Comparison of ENCODE assay signal across 9 cellular contexts in the genomic region with DNA sequence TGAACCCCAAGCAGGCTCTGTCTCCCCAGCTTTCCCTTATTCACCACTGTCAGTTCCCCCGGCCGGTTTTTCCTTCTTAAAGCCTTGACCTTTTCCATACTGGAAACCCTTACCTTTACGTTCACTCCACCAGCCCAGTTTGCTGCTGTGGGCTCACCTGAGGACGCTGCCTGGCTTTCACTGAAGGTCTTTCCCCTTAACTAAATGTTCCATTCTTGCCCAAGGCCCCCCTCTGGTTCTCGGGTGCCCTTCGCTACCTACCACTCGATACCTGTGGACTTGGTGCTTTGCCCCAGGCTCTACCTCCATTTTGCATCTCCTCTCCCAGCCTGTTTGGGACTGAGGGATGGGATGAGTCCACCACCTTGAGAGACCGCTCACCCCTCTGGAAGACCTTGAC. TPM values are rescaled to one million over a fixed set of nuclear protein-coding genes. Genes with fewer than 3 reads are reported as not detected.
DNase-seq lines count a peak whose midpoint lies in the region; ATAC-seq, FAIRE-seq and TF ChIP-seq lines count a peak whose summit lies in the region.
"Had no signal": no experiment of that assay in that cellular context is flagged by ENCODE, and none has a peak within 500 bp of the region (broad histone marks: within the 10 kb centered on the region; RNA-seq: fewer than 3 reads in every experiment).

No MANE protein-coding gene starts in this region.

- peak overlapping the region; percentile 94 to 95 for H3K27ac ChIP-seq in lung (ENCODE audit: low read depth in 1 of 2, low read length in 1 of 2)
- peak overlapping the region; percentile 94 for H3K27ac ChIP-seq in upper lobe of right lung

- H3K27me3 Mint-ChIP-seq in brain = peaks cover 5% of the 10 kb centered on the region

- H3K4me3 Mint-ChIP-seq in brain = peak overlapping the region; percentile 96 to 99 (median 98)

- H3K9me3 ChIP-seq in lung (ENCODE audit: control insufficient read depth in 2 of 2, insufficient read depth in 1 of 2, low read length in 1 of 2) = no peaks in the 10 kb centered on the region
- H3K9me3 ChIP-seq in upper lobe of right lung = no peaks in the 10 kb centered on the region

- peaks cover 0 to 4% (median 0%) of the 10 kb centered on the region in 5 experiments for H3K9me3 Mint-ChIP-seq in brain

- H3K4me1 Mint-ChIP-seq in brain = peaks cover 39% of the 10 kb centered on the region

- ATAC-seq in Right ventricle myocardium superior (ENCODE audit: poor library complexity) (no peak), Right ventricle myocardium inferior (no peak), lung (ENCODE audit: insufficient read depth, low FRiP score) (no peak), upper lobe of right lung (no peak)

- H3K4me1 ChIP-seq in lung (ENCODE audit: control insufficient read depth in 2 of 2, insufficient read depth in 2 of 2, low read length in 2 of 2) (peaks cover 0 to 14% of the 10 kb centered on the region in 2 donors), upper lobe of right lung (peaks cover 38% of the 10 kb centered on the region)

- peaks cover 52% of the 10 kb centered on the region for H3K36me3 Mint-ChIP-seq in brain

- FAIRE-seq in D721Med (lab: Jason Lieb, UNC) = no peak
- FAIRE-seq: GM12892 had no signal

- H3K4me3 ChIP-seq in lung = peak overlapping the region; percentile 98
- H3K4me3 ChIP-seq in upper lobe of right lung = peak overlapping the region; percentile 100

- H3K27me3 ChIP-seq in lung (ENCODE audit: control insufficient read depth, insufficient read depth) (no peaks in the 10 kb centered on the region), upper lobe of right lung (no peaks in the 10 kb centered on the region)

- no peak for TF ChIP-seq CTCF in brain (conservative IDR thresholded peaks at IDR 0.05)
- TF ChIP-seq CTCF in lung (IDR thresholded peaks at IDR 0.05; ENCODE audit: control extremely low read depth, extremely low read depth) = no peak
- TF ChIP-seq CTCF in upper lobe of right lung (IDR thresholded peaks at IDR 0.05) = no peak
- no peak for TF ChIP-seq CTCF in D721Med (IDR thresholded peaks at IDR 0.05; ENCODE audit: insufficient read depth, missing control alignments)

- H3K27ac Mint-ChIP-seq in brain = peak overlapping the region; percentile 94 to 98 (median 97)

- H3K36me3 ChIP-seq in lung (ENCODE audit: control insufficient read depth in 2 of 2, insufficient read depth in 2 of 2, low read length in 2 of 2) (peaks cover 10 to 45% of the 10 kb centered on the region in 2 donors), upper lobe of right lung (peaks cover 56% of the 10 kb centered on the region)

- intact Hi-C loops in Right ventricle myocardium superior (cut with DNase I) (no loop called here), Right ventricle myocardium inferior (cut with DNase I) (loop anchor here (2.0 kb wide), 2 partner anchors 21 to 41 kb away; a partner anchor contains a TSS), upper lobe of right lung (cut with DNase I) (no loop called here)

- peak; percentile 36 for DNase-seq in Right ventricle myocardium superior
- no peak for DNase-seq in Right ventricle myocardium inferior (ENCODE audit: missing footprints)
- no peak for DNase-seq in lung (ENCODE audit: low spot score)
- no peak for DNase-seq in upper lobe of right lung
- no peak for DNase-seq in AML-193 (lab: John Stamatoyannopoulos, UW)
- DNase-seq in D721Med (ENCODE audit: insufficient read length, low spot score) = no peak
- DNase-seq in NCI-H1436 (lab: John Stamatoyannopoulos, UW) = no peak

- 26 to 32% methylated on average over 8 of the region's 8 CpGs for WGBS in lung, 2 donors

RNA-seq across cellular contexts. Expression of a gene that starts 0.9 kb away (rescaled TPM):
- total RNA-seq in Right ventricle myocardium superior = 253 TPM
- total RNA-seq in Right ventricle myocardium inferior = 269 TPM
- polyA plus RNA-seq in brain (ENCODE audit: insufficient read depth, low read depth, low replicate concordance) = 521 TPM
- total RNA-seq in lung = 100 to 1,000 TPM; 173 to 333 TPM
- polyA plus RNA-seq in lung = 100 to 1,000 TPM; 153 to 329 TPM
- 245 TPM for total RNA-seq in upper lobe of right lung

RNA-seq across cellular contexts. Expression of a gene that starts 10.5 kb away (rescaled TPM):
- total RNA-seq in Right ventricle myocardium superior = 69.3 TPM
- 68.2 TPM for total RNA-seq in Right ventricle myocardium inferior
- 44.2 TPM for polyA plus RNA-seq in brain (ENCODE audit: insufficient read depth, low read depth, low replicate concordance)
- total RNA-seq in lung = 10 to 100 TPM; 44.7 to 81.8 TPM
- polyA plus RNA-seq in lung = 10 to 100 TPM; 47.5 to 51.4 TPM
- total RNA-seq in upper lobe of right lung = 60.9 TPM

RNA-seq across cellular contexts. Expression of a gene that starts 20.3 kb away (rescaled TPM):
- 60.6 TPM for total RNA-seq in Right ventricle myocardium superior
- 60.7 TPM for total RNA-seq in Right ventricle myocardium inferior
- polyA plus RNA-seq in brain (ENCODE audit: insufficient read depth, low read depth, low replicate concordance) = 119 TPM
- total RNA-seq in lung = 10 to 100 TPM; 51.8 to 73.5 TPM
- 10 to 100 TPM; 37.8 to 39.9 TPM for polyA plus RNA-seq in lung
- 54.1 TPM for total RNA-seq in upper lobe of right lung

RNA-seq across cellular contexts. Expression of a gene that starts 40.3 kb away (rescaled TPM):
- 31.4 TPM for total RNA-seq in Right ventricle myocardium superior
- total RNA-seq in Right ventricle myocardium inferior = 32.2 TPM
- 43.7 TPM for polyA plus RNA-seq in brain (ENCODE audit: insufficient read depth, low read depth, low replicate concordance)
- 10 to 100 TPM; 32.5 to 36.0 TPM for total RNA-seq in lung
- 10 to 100 TPM; 39.7 to 43.2 TPM for polyA plus RNA-seq in lung
- 37.6 TPM for total RNA-seq in upper lobe of right lung

RNA-seq across cellular contexts. Expression of a gene that starts 53.9 kb away (rescaled TPM):
- not detected for total RNA-seq in Right ventricle myocardium superior
- not detected for total RNA-seq in Right ventricle myocardium inferior
- polyA plus RNA-seq in brain (ENCODE audit: insufficient read depth, low read depth, low replicate concordance) = 8.0 TPM
- 1 to 10 TPM; 1.6 to 1.7 TPM for total RNA-seq in lung
- polyA plus RNA-seq in lung = under 1 TPM; 0.12 to 0.15 TPM
- not detected for total RNA-seq in upper lobe of right lung
